26 cellular contexts compared by ENCODE assay signal in the genomic region with DNA sequence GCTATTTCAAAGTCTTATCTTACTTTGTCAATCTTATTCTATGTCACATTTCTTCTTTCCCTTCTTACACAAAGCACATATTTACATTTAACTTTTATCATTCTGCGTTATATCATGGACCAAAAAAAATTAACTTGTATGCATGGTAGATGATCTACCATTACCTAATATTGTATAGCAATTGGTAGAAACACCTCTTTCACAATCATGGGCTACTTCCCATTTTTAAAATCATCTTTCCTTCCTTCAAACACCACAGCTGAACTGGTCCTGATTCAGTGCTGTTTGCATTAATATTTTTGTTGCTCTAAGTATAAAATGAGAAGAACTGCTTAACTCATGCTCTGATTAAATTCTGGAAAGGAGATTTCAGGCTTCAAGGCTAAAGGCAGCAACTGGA.
"Had no signal": no experiment of that assay in that cellular context is flagged by ENCODE, and none has a peak within 500 bp of the region (broad histone marks: within the 10 kb centered on the region; RNA-seq: fewer than 3 reads in every experiment).

No MANE protein-coding gene starts in this region.

- DNase-seq: activated CD4-positive, alpha-beta T cell treated with anti-CD3 and anti-CD28 coated beads, Interleukin-2, amount 50 U/mL, for 1 hour; activated CD8-positive, alpha-beta T cell treated with anti-CD3 and anti-CD28 coated beads for 36 hours; activated gamma-delta T cell treated with Interleukin-2 at 50 U/mL for 16 hours; activated naive CD4-positive, alpha-beta T cell treated with anti-CD3 and anti-CD28 coated beads, Interleukin-2, amount 50 U/mL, for 16 hours; activated T-cell treated with anti-CD3 and anti-CD28 coated beads, Interleukin-2, amount 50 U/mL, for 4 hours; amniotic stem cell; brain microvascular endothelial cell; effector memory CD8-positive, alpha-beta T cell; erythroblast; gastrocnemius medialis; glutamatergic neuron; islet precursor cell; left cardiac atrium; left ventricle myocardium superior; pancreas; psoas muscle; sigmoid colon; stimulated activated CD4-positive, alpha-beta T cell treated with anti-CD3 and anti-CD28 coated beads, Interleukin-2, amount 100 ng/mL, for 24 hours; stimulated activated naive CD8-positive, alpha-beta T cell treated with anti-CD3 and anti-CD28 coated beads, Interleukin-15, Interleukin-2, amounts not matched to agents 100 U/mL and 50 U/mL, for 24 hours; T-helper 9 cell; testis; trophoblast cell had no signal

- H3K4me1 Mint-ChIP-seq: activated T-helper 17 cell treated with anti-CD3 and anti-CD28 coated beads, Interleukin-2, amount 50 U/mL, for 72 hours; nephron had no signal

- H3K4me1 ChIP-seq: gastrocnemius medialis, pancreas, psoas muscle, testis had no signal

- H3K27ac Mint-ChIP-seq: activated CD8-positive, alpha-beta T cell treated with anti-CD3 and anti-CD28 coated beads for 36 hours; activated T-helper 17 cell treated with anti-CD3 and anti-CD28 coated beads, Interleukin-2, amount 50 U/mL, for 72 hours; effector memory CD8-positive, alpha-beta T cell; nephron had no signal

- H3K4me3 Mint-ChIP-seq: activated CD8-positive, alpha-beta T cell treated with anti-CD3 and anti-CD28 coated beads for 36 hours; activated T-cell treated with anti-CD3 and anti-CD28 coated beads, Interleukin-2, amount 50 U/mL, for 4 hours; activated T-helper 17 cell treated with anti-CD3 and anti-CD28 coated beads, Interleukin-2, amount 50 U/mL, for 72 hours; effector memory CD8-positive, alpha-beta T cell; nephron had no signal

- H3K36me3 ChIP-seq: brain microvascular endothelial cell, gastrocnemius medialis, neutrophil, pancreas, sigmoid colon had no signal

- H3K4me3 ChIP-seq: coronary artery, gastrocnemius medialis, pancreas, psoas muscle, sigmoid colon, testis had no signal

- ATAC-seq: activated CD8-positive, alpha-beta T cell treated with anti-CD3 and anti-CD28 coated beads for 36 hours; activated T-cell treated with anti-CD3 and anti-CD28 coated beads, Interleukin-2, amount 50 U/mL, for 4 hours; activated T-helper 17 cell treated with anti-CD3 and anti-CD28 coated beads, Interleukin-2, amount 50 U/mL, for 72 hours; effector memory CD8-positive, alpha-beta T cell; gastrocnemius medialis; left cardiac atrium; left ventricle myocardium superior; pancreas; psoas muscle; stimulated activated naive CD8-positive, alpha-beta T cell treated with anti-CD3 and anti-CD28 coated beads, Interleukin-15, Interleukin-2, amounts not matched to agents 100 U/mL and 50 U/mL, for 24 hours had no signal

- H3K9me3 Mint-ChIP-seq: nephron had no signal

- H3K27me3 ChIP-seq: brain microvascular endothelial cell, gastrocnemius medialis, neutrophil, sigmoid colon, testis had no signal

- H3K27ac ChIP-seq: brain microvascular endothelial cell, coronary artery, gastrocnemius medialis, neutrophil, pancreas, psoas muscle, sigmoid colon, testis had no signal

- H3K9me3 ChIP-seq: gastrocnemius medialis, neutrophil, pancreas, psoas muscle, sigmoid colon, testis had no signal
